1 cellular context compared by ENCODE assay signal in the genomic region with DNA sequence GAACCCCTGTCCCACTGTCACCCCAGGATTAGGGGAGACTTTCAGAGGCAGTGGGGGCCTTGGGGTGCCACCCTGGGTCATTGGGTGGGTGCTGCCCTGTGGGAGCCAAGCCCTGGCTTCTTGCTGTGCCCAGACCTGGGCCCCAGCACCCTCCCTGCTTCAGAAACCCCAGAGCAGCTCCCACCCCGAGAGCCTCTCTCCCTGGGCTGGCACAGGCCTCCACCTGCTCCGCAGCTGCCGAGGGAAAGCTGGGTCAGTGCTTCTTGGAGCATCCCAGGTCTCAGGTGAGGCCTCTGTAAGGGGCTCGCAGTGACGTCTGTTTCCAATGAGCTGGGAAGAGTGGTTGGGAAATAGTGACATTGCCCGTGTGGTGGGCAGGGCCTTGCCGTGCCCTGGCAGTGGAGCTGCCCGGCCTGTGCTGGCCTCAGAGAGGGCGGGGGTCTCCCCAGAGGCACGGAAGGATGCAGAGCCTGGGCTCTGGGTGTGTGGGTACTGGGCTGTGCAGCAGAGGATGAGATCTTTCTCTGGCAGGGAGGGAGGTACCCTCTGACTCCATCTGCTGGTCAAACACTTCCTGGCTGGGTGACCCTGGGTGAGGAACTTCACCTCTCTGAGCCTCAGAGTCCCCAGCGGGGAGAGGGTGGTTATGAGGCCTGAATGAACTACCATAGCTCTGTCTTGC.
TF ChIP-seq lines count a peak whose summit lies in the region.

No MANE protein-coding gene starts in this region.

TF ChIP-seq in HCT116, 20 proteins besides CTCF, POLR2A, EP300 and RAD21 (continued from another document):
- TF ChIP-seq, protein P1, sequence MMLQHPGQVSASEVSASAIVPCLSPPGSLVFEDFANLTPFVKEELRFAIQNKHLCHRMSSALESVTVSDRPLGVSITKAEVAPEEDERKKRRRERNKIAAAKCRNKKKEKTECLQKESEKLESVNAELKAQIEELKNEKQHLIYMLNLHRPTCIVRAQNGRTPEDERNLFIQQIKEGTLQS (IDR thresholded peaks at IDR 0.05) = no peak
- TF ChIP-seq, protein P2, sequence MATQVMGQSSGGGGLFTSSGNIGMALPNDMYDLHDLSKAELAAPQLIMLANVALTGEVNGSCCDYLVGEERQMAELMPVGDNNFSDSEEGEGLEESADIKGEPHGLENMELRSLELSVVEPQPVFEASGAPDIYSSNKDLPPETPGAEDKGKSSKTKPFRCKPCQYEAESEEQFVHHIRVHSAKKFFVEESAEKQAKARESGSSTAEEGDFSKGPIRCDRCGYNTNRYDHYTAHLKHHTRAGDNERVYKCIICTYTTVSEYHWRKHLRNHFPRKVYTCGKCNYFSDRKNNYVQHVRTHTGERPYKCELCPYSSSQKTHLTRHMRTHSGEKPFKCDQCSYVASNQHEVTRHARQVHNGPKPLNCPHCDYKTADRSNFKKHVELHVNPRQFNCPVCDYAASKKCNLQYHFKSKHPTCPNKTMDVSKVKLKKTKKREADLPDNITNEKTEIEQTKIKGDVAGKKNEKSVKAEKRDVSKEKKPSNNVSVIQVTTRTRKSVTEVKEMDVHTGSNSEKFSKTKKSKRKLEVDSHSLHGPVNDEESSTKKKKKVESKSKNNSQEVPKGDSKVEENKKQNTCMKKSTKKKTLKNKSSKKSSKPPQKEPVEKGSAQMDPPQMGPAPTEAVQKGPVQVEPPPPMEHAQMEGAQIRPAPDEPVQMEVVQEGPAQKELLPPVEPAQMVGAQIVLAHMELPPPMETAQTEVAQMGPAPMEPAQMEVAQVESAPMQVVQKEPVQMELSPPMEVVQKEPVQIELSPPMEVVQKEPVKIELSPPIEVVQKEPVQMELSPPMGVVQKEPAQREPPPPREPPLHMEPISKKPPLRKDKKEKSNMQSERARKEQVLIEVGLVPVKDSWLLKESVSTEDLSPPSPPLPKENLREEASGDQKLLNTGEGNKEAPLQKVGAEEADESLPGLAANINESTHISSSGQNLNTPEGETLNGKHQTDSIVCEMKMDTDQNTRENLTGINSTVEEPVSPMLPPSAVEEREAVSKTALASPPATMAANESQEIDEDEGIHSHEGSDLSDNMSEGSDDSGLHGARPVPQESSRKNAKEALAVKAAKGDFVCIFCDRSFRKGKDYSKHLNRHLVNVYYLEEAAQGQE (IDR thresholded peaks at IDR 0.05; ENCODE audit: low read depth) = no peak
- TF ChIP-seq, protein P3, sequence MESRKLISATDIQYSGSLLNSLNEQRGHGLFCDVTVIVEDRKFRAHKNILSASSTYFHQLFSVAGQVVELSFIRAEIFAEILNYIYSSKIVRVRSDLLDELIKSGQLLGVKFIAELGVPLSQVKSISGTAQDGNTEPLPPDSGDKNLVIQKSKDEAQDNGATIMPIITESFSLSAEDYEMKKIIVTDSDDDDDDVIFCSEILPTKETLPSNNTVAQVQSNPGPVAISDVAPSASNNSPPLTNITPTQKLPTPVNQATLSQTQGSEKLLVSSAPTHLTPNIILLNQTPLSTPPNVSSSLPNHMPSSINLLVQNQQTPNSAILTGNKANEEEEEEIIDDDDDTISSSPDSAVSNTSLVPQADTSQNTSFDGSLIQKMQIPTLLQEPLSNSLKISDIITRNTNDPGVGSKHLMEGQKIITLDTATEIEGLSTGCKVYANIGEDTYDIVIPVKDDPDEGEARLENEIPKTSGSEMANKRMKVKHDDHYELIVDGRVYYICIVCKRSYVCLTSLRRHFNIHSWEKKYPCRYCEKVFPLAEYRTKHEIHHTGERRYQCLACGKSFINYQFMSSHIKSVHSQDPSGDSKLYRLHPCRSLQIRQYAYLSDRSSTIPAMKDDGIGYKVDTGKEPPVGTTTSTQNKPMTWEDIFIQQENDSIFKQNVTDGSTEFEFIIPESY (IDR thresholded peaks at IDR 0.05; ENCODE audit: extremely low read depth, insufficient replicate concordance, low read length) = no peak
- TF ChIP-seq EZH2 (IDR thresholded peaks at IDR 0.05) (no peak), TCF7L2 (IDR thresholded peaks at IDR 0.05; ENCODE audit: borderline replicate concordance, extremely low read depth, insufficient read depth, insufficient read length) (no peak), ZNF274 (IDR thresholded peaks at IDR 0.05; ENCODE audit: low read depth, low read length) (no peak), FOSL1 (IDR thresholded peaks at IDR 0.05; ENCODE audit: low read depth) (no peak), YY1 (IDR thresholded peaks at IDR 0.05; ENCODE audit: extremely low read depth, insufficient replicate concordance, low read depth, low read length) (no peak), SP1 (IDR thresholded peaks at IDR 0.05; ENCODE audit: low read depth) (no peak)
